In the genomic region with DNA sequence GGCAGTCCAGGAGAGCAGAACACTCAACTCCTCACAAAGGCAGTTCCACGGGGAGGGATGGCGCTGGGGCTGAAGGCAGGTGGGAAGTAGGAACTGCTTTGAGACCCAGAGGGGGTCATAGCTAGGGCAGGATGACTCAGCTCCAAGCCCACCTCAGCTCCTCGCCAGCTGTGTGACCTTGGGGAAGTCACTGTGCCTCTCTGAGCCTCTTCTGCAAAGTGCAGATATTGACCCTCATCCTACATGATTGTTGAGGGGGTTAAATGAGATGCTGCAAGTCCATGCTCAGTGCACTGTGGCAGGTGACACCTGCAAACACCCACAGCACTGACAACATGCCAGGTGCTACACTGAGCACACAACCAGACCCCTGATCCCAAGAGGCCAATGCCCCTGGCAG, we compare ENCODE assay signal across 13 cellular contexts.
DNase-seq lines count a peak whose midpoint lies in the region; ATAC-seq, FAIRE-seq and TF ChIP-seq lines count a peak whose summit lies in the region.
"Had no signal": no experiment of that assay in that cellular context is flagged by ENCODE, and none has a peak within 500 bp of the region (broad histone marks: within the 10 kb centered on the region; RNA-seq: fewer than 3 reads in every experiment).

No MANE protein-coding gene starts in this region.

- H3K4me3 ChIP-seq in HepG2 (replicated peaks in 1 of 3; ENCODE audit: insufficient read depth in 1 of 3, low read depth in 2 of 3, low read length in 3 of 3) (no peak overlapping the region), right lobe of liver (no peak overlapping the region), endothelial cell of umbilical vein (replicated peaks in 1 of 3; ENCODE audit: insufficient read depth in 1 of 3, low read depth in 1 of 3, low read length in 3 of 3) (no peak overlapping the region), osteoblast (ENCODE audit: insufficient read depth, low read length) (no peak overlapping the region)

- DNase-seq in HepG2 (ENCODE audit: low spot score) = no peak
- DNase-seq in right lobe of liver = no peak
- DNase-seq in RWPE1 (ENCODE audit: low spot score) = no peak
- DNase-seq in endothelial cell of umbilical vein (ENCODE audit: low read depth, low spot score) = no peak
- DNase-seq in DMS79 treated with DMSO at 0.1 percent for 48 hours (lab: John Stamatoyannopoulos, UW) = no peak
- DNase-seq in activated naive CD4-positive, alpha-beta T cell treated with anti-CD3 and anti-CD28 coated beads, Interleukin-2, amount 50 U/mL, for 16 hours = no peak
- no peak for DNase-seq in osteoblast (ENCODE audit: insufficient read length, low spot score, missing footprints)
- DNase-seq: BE2C; Caco-2; CD8-positive, alpha-beta memory T cell; GF-D8 had no signal

- no peak overlapping the region for H3K4me2 ChIP-seq in HepG2 (ENCODE audit: low read depth, low read length)
- H3K4me2 ChIP-seq in endothelial cell of umbilical vein (ENCODE audit: insufficient read depth, low read length) = no peak overlapping the region
- H3K4me2 ChIP-seq in osteoblast (ENCODE audit: insufficient read depth, low read length) = no peak overlapping the region
- H3K4me2 ChIP-seq: KMS-11 had no signal

- intact Hi-C loops in HepG2 (cut with micrococcal nuclease; ENCODE audit: unreplicated experiment) (no loop called here), right lobe of liver (cut with DNase I) (no loop called here), endothelial cell of umbilical vein (cut with micrococcal nuclease) (no loop called here)

- H4K20me1 ChIP-seq in HepG2 (ENCODE audit: insufficient read depth, low read length) (no peaks in the 10 kb centered on the region), endothelial cell of umbilical vein (replicated peaks; ENCODE audit: control insufficient read depth, extremely low read depth, insufficient read depth, low read length) (no peaks in the 10 kb centered on the region), osteoblast (ENCODE audit: insufficient read depth, low read length) (no peaks in the 10 kb centered on the region)

- no peaks in the 10 kb centered on the region for H3K79me2 ChIP-seq in HepG2 (ENCODE audit: insufficient read depth, low read length)
- no peaks in the 10 kb centered on the region for H3K79me2 ChIP-seq in endothelial cell of umbilical vein (ENCODE audit: control insufficient read depth, insufficient read depth, low read length)
- no peaks in the 10 kb centered on the region for H3K79me2 ChIP-seq in osteoblast (ENCODE audit: insufficient read depth, low read length)

- TF ChIP-seq CTCF in HepG2 (CRISPR knock-in tag; IDR thresholded peaks at IDR 0.05) (no peak), right lobe of liver (IDR thresholded peaks at IDR 0.05) (no peak), RWPE1 (conservative IDR thresholded peaks at IDR 0.05; ENCODE audit: low read depth) (no peak), endothelial cell of umbilical vein (IDR thresholded peaks at IDR 0.05; ENCODE audit: extremely low read depth in 1 of 2, insufficient read depth in 1 of 2, low read depth in 1 of 2, low read length in 2 of 2) (no peak), osteoblast (IDR thresholded peaks at IDR 0.05; ENCODE audit: extremely low read depth, low read depth, low read length) (no peak)

- H3K27me3 ChIP-seq in HepG2 (ENCODE audit: control insufficient read depth in 1 of 2, insufficient read depth in 2 of 2, low read length in 2 of 2) (peaks cover 10 to 43% of the 10 kb centered on the region in 2 experiments; a peak in 4 of 5 replicates), right lobe of liver (no peaks in the 10 kb centered on the region), endothelial cell of umbilical vein (ENCODE audit: control insufficient read depth in 2 of 2, insufficient read depth in 2 of 2, low read length in 2 of 2) (no peaks in the 10 kb centered on the region), osteoblast (ENCODE audit: insufficient read depth, low read length) (no peaks in the 10 kb centered on the region)
- H3K27me3 ChIP-seq: BE2C had no signal

- no peak for TF ChIP-seq EP300 in HepG2 (IDR thresholded peaks at IDR 0.05; ENCODE audit: low read depth in 2 of 2, low read length in 2 of 2)
- no peak for TF ChIP-seq EP300 in HepG2 (CRISPR knock-in tag; IDR thresholded peaks at IDR 0.05; ENCODE audit: borderline replicate concordance)

- H3K4me1 ChIP-seq in HepG2 (ENCODE audit: insufficient read depth, low read length) (no peaks in the 10 kb centered on the region), right lobe of liver (no peaks in the 10 kb centered on the region), endothelial cell of umbilical vein (ENCODE audit: control insufficient read depth, extremely low read depth, insufficient read depth, low read length) (peaks cover 21% of the 10 kb centered on the region), osteoblast (ENCODE audit: insufficient read depth, low read length) (peaks cover 9% of the 10 kb centered on the region)
- H3K4me1 ChIP-seq: BE2C, Caco-2 had no signal

- TF ChIP-seq RAD21 in HepG2 (CRISPR knock-in tag; IDR thresholded peaks at IDR 0.05) = no peak

- ATAC-seq in HepG2 (no peak), right lobe of liver (no peak)

- WGBS in HepG2 (ENCODE audit: low lambda C conversion rate) = no CpG with 5 or more reads among the region's 3 CpGs
- WGBS in right lobe of liver (ENCODE audit: insufficient coverage, low coverage, low lambda C conversion rate, missing lambda C conversion rate) = 30% methylated on average over 2 of the region's 3 CpGs

- in situ Hi-C loops in HepG2 (cut with HindIII; ENCODE audit: extremely low pct_ligation_motif_present, low pct_unique_long_range_greater_than_20kb) = loop anchor here (25.0 kb wide), 1 partner anchor 167 kb away; a partner anchor contains a TSS

- BruUV-seq in HepG2 (replicated peaks; lab: Mats Ljungman, UMichigan) = no TSS peak
- BruUV-seq in endothelial cell of umbilical vein (replicated peaks; lab: Mats Ljungman, UMichigan) = no TSS peak

- CTCF ChIA-PET in HepG2 (lab: Yijun Ruan, JAX; ENCODE audit: low intra/inter-chr PET ratio, low total read pairs) (no interaction called here), RWPE1 (lab: Yijun Ruan, JAX) (interaction anchor here (0.7 kb wide), 1 partner anchor 138 kb away, joined by 5 read pairs; no protein-coding TSS in a partner anchor), endothelial cell of umbilical vein (lab: Charles Lee) (interaction anchor here (0.6 to 2.1 kb wide), 6 partner anchors 9 to 205 kb away, joined by 3 to 14 read pairs (median 3); no protein-coding TSS in a partner anchor)

- H3K9me3 ChIP-seq in HepG2 (ENCODE audit: low read length) (no peaks in the 10 kb centered on the region), right lobe of liver (no peaks in the 10 kb centered on the region), endothelial cell of umbilical vein (replicated peaks; ENCODE audit: control insufficient read depth, insufficient read depth, low read length) (no peaks in the 10 kb centered on the region), osteoblast (ENCODE audit: low read depth, low read length) (no peaks in the 10 kb centered on the region)
- H3K9me3 ChIP-seq: BE2C, Caco-2 had no signal

- no peak overlapping the region for H2AFZ ChIP-seq in HepG2 (ENCODE audit: low read length)
- no peak overlapping the region for H2AFZ ChIP-seq in endothelial cell of umbilical vein (ENCODE audit: low read depth, low read length)
- no peak overlapping the region for H2AFZ ChIP-seq in osteoblast (ENCODE audit: low read length)

- no peaks in the 10 kb centered on the region for H3K9me1 ChIP-seq in endothelial cell of umbilical vein (replicated peaks; ENCODE audit: control insufficient read depth, extremely low read depth, insufficient read depth, low read length)

- no peak for FAIRE-seq in HepG2 (lab: Jason Lieb, UNC)
- FAIRE-seq in endothelial cell of umbilical vein (lab: Jason Lieb, UNC) = no peak
- FAIRE-seq: GM19239 had no signal

- H3K36me3 ChIP-seq in HepG2 (replicated peaks in 1 of 2; ENCODE audit: control insufficient read depth in 1 of 2, insufficient read depth in 2 of 2, low read length in 2 of 2) (no peaks in the 10 kb centered on the region), right lobe of liver (no peaks in the 10 kb centered on the region), endothelial cell of umbilical vein (ENCODE audit: control insufficient read depth in 2 of 2, extremely low read depth in 1 of 2, insufficient read depth in 2 of 2, low read length in 2 of 2) (peaks cover 0 to 4% of the 10 kb centered on the region in 2 experiments), osteoblast (ENCODE audit: insufficient read depth, low read length) (no peaks in the 10 kb centered on the region)
- H3K36me3 ChIP-seq: BE2C had no signal

- H3K9ac ChIP-seq in HepG2 (ENCODE audit: insufficient read depth, low read depth, low read length) = no peak overlapping the region
- no peak overlapping the region for H3K9ac ChIP-seq in endothelial cell of umbilical vein (replicated peaks; ENCODE audit: extremely low read depth, insufficient read depth, low read length)
- H3K9ac ChIP-seq: KMS-11 had no signal

- H3K27ac ChIP-seq in HepG2 (ENCODE audit: extremely low read length, insufficient read depth, low read length) = no peak overlapping the region
- H3K27ac ChIP-seq in right lobe of liver = no peak overlapping the region
- H3K27ac ChIP-seq in RWPE1 = peak overlapping the region; percentile 67
- peak overlapping the region; percentile 23 for H3K27ac ChIP-seq in endothelial cell of umbilical vein (ENCODE audit: insufficient read depth, low read depth, low read length)
- H3K27ac ChIP-seq in osteoblast (ENCODE audit: low read depth, low read length) = no peak overlapping the region
- H3K27ac ChIP-seq: KMS-11 had no signal

- POLR2A ChIA-PET in HepG2 (lab: Yijun Ruan, JAX) (no interaction called here), RWPE1 (lab: Yijun Ruan, JAX; ENCODE audit: low non-redundant PET) (no interaction called here), endothelial cell of umbilical vein (lab: Charles Lee) (no interaction called here)

- no peak for TF ChIP-seq POLR2A in HepG2 (IDR thresholded peaks at IDR 0.05; ENCODE audit: insufficient read depth in 1 of 2, low read depth in 2 of 2, low read length in 2 of 2)
- TF ChIP-seq POLR2A in right lobe of liver (IDR thresholded peaks at IDR 0.05) = no peak
- no peak for TF ChIP-seq POLR2A in endothelial cell of umbilical vein (IDR thresholded peaks at IDR 0.05; ENCODE audit: low read depth, low read length)

- dilution Hi-C loops in endothelial cell of umbilical vein (cut with MboI; ENCODE audit: extremely low pct_ligation_motif_present, low sequenced_read_pairs) = no loop called here

TF ChIP-seq in HepG2, 621 proteins besides CTCF, POLR2A, EP300 and RAD21 (continues in another document):
- TF ChIP-seq ZNF768 (CRISPR knock-in tag; IDR thresholded peaks at IDR 0.05) (peak; percentile 92), SMAD1 (CRISPR knock-in tag; IDR thresholded peaks at IDR 0.05; ENCODE audit: borderline replicate concordance, low read depth) (no peak), MAZ (IDR thresholded peaks at IDR 0.05; ENCODE audit: borderline replicate concordance, low read depth, low read length) (no peak), MAZ (CRISPR knock-in tag; IDR thresholded peaks at IDR 0.05; ENCODE audit: low read depth) (no peak)

TF ChIP-seq in endothelial cell of umbilical vein, 7 proteins besides CTCF, POLR2A, EP300 and RAD21 (continues in another document):
- TF ChIP-seq EZH2 (IDR thresholded peaks at IDR 0.05; ENCODE audit: borderline replicate concordance, low read depth, low read length, severe bottlenecking) (no peak), POLR2AphosphoS5 (IDR thresholded peaks at IDR 0.05; ENCODE audit: insufficient read depth, low read depth, low read length) (no peak), JUN (IDR thresholded peaks at IDR 0.05; ENCODE audit: borderline replicate concordance, insufficient read depth, insufficient read length, low read depth) (no peak)

Comparison
In these comparisons a context has a peak if more than half of its experiments do, and no peak if none do; other contexts are left out.
1. H3K27ac ChIP-seq: peak in RWPE1 (single experiment) and endothelial cell of umbilical vein (single experiment); none in HepG2 (single experiment), right lobe of liver (0 of 3) and osteoblast (single experiment).